Comparison of ENCODE assay signal across 19 cellular contexts in the genomic region with DNA sequence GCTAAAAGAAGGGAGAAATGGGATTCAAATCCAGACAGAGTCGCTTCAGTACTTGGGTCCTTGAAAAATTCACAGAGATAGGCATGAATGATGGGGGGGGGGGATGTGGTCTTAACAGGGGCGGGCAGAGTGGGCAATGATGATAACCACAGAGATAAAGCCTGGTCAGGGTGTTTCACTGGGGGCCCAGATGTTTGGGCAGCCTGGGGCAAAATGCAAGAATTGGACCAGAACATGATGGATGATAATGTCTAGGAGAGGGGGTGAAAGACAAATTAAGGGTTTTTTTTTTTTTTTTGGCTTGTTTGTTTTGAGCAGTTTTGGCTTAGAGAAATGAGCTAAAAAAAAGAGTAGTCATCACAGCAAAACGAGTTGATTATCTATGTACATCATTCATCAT. TPM values are rescaled to one million over a fixed set of nuclear protein-coding genes. Genes with fewer than 3 reads are reported as not detected.
"Had no signal": no experiment of that assay in that cellular context is flagged by ENCODE, and none has a peak within 500 bp of the region (broad histone marks: within the 10 kb centered on the region; RNA-seq: fewer than 3 reads in every experiment).

No MANE protein-coding gene starts in this region.

- DNase-seq: effector memory CD8-positive, alpha-beta T cell; foreskin keratinocyte; left colon; left ventricle myocardium superior; mesenchymal stem cell; midbrain; psoas muscle; right lobe of liver; stimulated activated CD4-positive, alpha-beta T cell treated with anti-CD3 and anti-CD28 coated beads, Interleukin-4, amount 100 ng/mL, for 1 hour; stimulated activated CD8-positive, alpha-beta memory T cell treated with anti-CD3 and anti-CD28 coated beads, Interleukin-4, amount 100 ng/mL, for 48 hours; tibial artery; upper lobe of right lung had no signal

- H3K9me3 ChIP-seq: neutrophil, psoas muscle, right lobe of liver, tibial artery, upper lobe of right lung, vagina had no signal

- H3K36me3 Mint-ChIP-seq: natural killer cell treated with Interleukin-12 subunit alpha and Interleukin-12 subunit beta and Interleukin-15 and Interleukin-18, amount 100 ng/mL, for 72 hours; stimulated activated effector memory CD8-positive, alpha-beta T cell treated with anti-CD3 and anti-CD28 coated beads, Interleukin-12 subunit alpha, Interleukin-12 subunit beta, amount 100 ng/mL, for 72 hours had no signal

- H3K27me3 ChIP-seq: foreskin keratinocyte, right lobe of liver, tibial artery, upper lobe of right lung, vagina had no signal

- H3K27ac Mint-ChIP-seq: dendritic cell treated with granulocyte-macrophage colony-stimulating factor and Interleukin-4, amounts not matched to agents 40 ng/mL and 50 ng/mL, for 4 days; effector memory CD8-positive, alpha-beta T cell; natural killer cell treated with Interleukin-12 subunit alpha and Interleukin-12 subunit beta and Interleukin-15 and Interleukin-18, amount 100 ng/mL, for 72 hours; stimulated activated effector memory CD8-positive, alpha-beta T cell treated with anti-CD3 and anti-CD28 coated beads, Interleukin-12 subunit alpha, Interleukin-12 subunit beta, amount 100 ng/mL, for 72 hours; stimulated activated naive CD8-positive, alpha-beta T cell treated with anti-CD3 and anti-CD28 coated beads, Interleukin-15, Interleukin-2, amounts not matched to agents 100 ng/mL and 50 ng/mL, for 24 hours had no signal

- H3K4me1 ChIP-seq: foreskin keratinocyte, psoas muscle, right lobe of liver, tibial artery, upper lobe of right lung, vagina had no signal

- ATAC-seq: effector memory CD8-positive, alpha-beta T cell; foreskin keratinocyte; left colon; left ventricle myocardium superior; natural killer cell treated with Interleukin-12 subunit alpha and Interleukin-12 subunit beta and Interleukin-15 and Interleukin-18, amount 100 ng/mL, for 72 hours; psoas muscle; right lobe of liver; stimulated activated effector memory CD8-positive, alpha-beta T cell treated with anti-CD3 and anti-CD28 coated beads, Interleukin-12 subunit alpha, Interleukin-12 subunit beta, amount 100 ng/mL, for 72 hours; upper lobe of right lung had no signal

- H3K36me3 ChIP-seq: neutrophil, right lobe of liver, tibial artery, upper lobe of right lung, vagina had no signal

- H3K27ac ChIP-seq: foreskin keratinocyte, neutrophil, psoas muscle, right lobe of liver, tibial artery, upper lobe of right lung, vagina had no signal

- H3K4me3 Mint-ChIP-seq: dendritic cell treated with granulocyte-macrophage colony-stimulating factor and Interleukin-4, amounts not matched to agents 40 ng/mL and 50 ng/mL, for 4 days; effector memory CD8-positive, alpha-beta T cell; natural killer cell treated with Interleukin-12 subunit alpha and Interleukin-12 subunit beta and Interleukin-15 and Interleukin-18, amount 100 ng/mL, for 72 hours; stimulated activated effector memory CD8-positive, alpha-beta T cell treated with anti-CD3 and anti-CD28 coated beads, Interleukin-12 subunit alpha, Interleukin-12 subunit beta, amount 100 ng/mL, for 72 hours; stimulated activated naive CD8-positive, alpha-beta T cell treated with anti-CD3 and anti-CD28 coated beads, Interleukin-15, Interleukin-2, amounts not matched to agents 100 ng/mL and 50 ng/mL, for 24 hours had no signal

- H3K27me3 Mint-ChIP-seq: effector memory CD8-positive, alpha-beta T cell had no signal

- H3K9me3 Mint-ChIP-seq: dendritic cell treated with granulocyte-macrophage colony-stimulating factor and Interleukin-4, amounts not matched to agents 40 ng/mL and 50 ng/mL, for 4 days; stimulated activated naive CD8-positive, alpha-beta T cell treated with anti-CD3 and anti-CD28 coated beads, Interleukin-15, Interleukin-2, amounts not matched to agents 100 ng/mL and 50 ng/mL, for 24 hours had no signal

- H3K4me3 ChIP-seq: lung, psoas muscle, right lobe of liver, tibial artery, upper lobe of right lung, vagina had no signal

- H3K4me1 Mint-ChIP-seq: stimulated activated effector memory CD8-positive, alpha-beta T cell treated with anti-CD3 and anti-CD28 coated beads, Interleukin-12 subunit alpha, Interleukin-12 subunit beta, amount 100 ng/mL, for 72 hours had no signal

RNA-seq across cellular contexts. Expression of a gene that starts 57.4 kb away (rescaled TPM):
- total RNA-seq: foreskin keratinocyte; left ventricle myocardium superior; natural killer cell treated with Interleukin-12 subunit alpha and Interleukin-12 subunit beta and Interleukin-15 and Interleukin-18, amount 100 ng/mL, for 72 hours; psoas muscle had no signal
- polyA plus RNA-seq: foreskin keratinocyte had no signal
